14 cellular contexts compared by ENCODE assay signal in genomic region chr12:53496752-53497032, GRCh38. TPM values are rescaled to one million over a fixed set of nuclear protein-coding genes. Genes with fewer than 3 reads are reported as not detected.
A peak's percentile ranks its signal among the peaks of the same experiment; 100 is the strongest.
DNase-seq lines count a peak whose midpoint lies in the region; ATAC-seq and TF ChIP-seq lines count a peak whose summit lies in the region.
"Had no signal": no experiment of that assay in that cellular context is flagged by ENCODE, and none has a peak within 500 bp of the region (broad histone marks: within the 10 kb centered on the region; RNA-seq: fewer than 3 reads in every experiment).

No MANE protein-coding gene starts in this region.

- TF ChIP-seq EP300 in neural cell (conservative IDR thresholded peaks at IDR 0.05; ENCODE audit: poor library complexity, severe bottlenecking), result no peak

- no peaks in the 10 kb centered on the region for H3K9me2 ChIP-seq in neural cell (ENCODE audit: insufficient read depth, low read length)

- no peak for TF ChIP-seq POLR2A in uterus (IDR thresholded peaks at IDR 0.05)

- H3K27ac Mint-ChIP-seq in endothelial cell (ENCODE audit: unreplicated experiment), result no peak overlapping the region
- H3K27ac Mint-ChIP-seq: activated CD4-positive, alpha-beta T cell treated with anti-CD3 and anti-CD28 coated beads, Interleukin-2, amount 10 ng/mL, durations not matched to agents 24 days and 14 days; activated T-helper 1 cell treated with anti-CD3 and anti-CD28 coated beads, Interleukin-12 subunit alpha, Interleukin-12 subunit beta, Interleukin-2, Interleukin-4 antibody, amounts not matched to agents 30 ng/mL and 10 ng/mL and 1 ng/mL, durations not matched to agents 14 hours and 24 hours and 36 hours had no signal

- peak overlapping the region; percentile 42 for H3K4me3 Mint-ChIP-seq in endothelial cell (ENCODE audit: unreplicated experiment)
- H3K4me3 Mint-ChIP-seq: activated CD4-positive, alpha-beta T cell treated with anti-CD3 and anti-CD28 coated beads, Interleukin-2, amount 10 ng/mL, durations not matched to agents 24 days and 14 days had no signal

- H3K9me3 ChIP-seq in left ventricle myocardium inferior (replicated peaks), result no peaks in the 10 kb centered on the region
- no peaks in the 10 kb centered on the region for H3K9me3 ChIP-seq in neural cell (ENCODE audit: low read length)
- H3K9me3 ChIP-seq in uterus, result no peaks in the 10 kb centered on the region
- H3K9me3 ChIP-seq: MG63 had no signal

- H3K4me1 Mint-ChIP-seq in endothelial cell (ENCODE audit: unreplicated experiment), result peaks cover 47% of the 10 kb centered on the region

- H3K27me3 ChIP-seq in left ventricle myocardium inferior (ENCODE audit: low read depth) (no peaks in the 10 kb centered on the region), neural cell (ENCODE audit: insufficient read depth, low read depth, low read length) (no peaks in the 10 kb centered on the region), uterus (no peaks in the 10 kb centered on the region)
- H3K27me3 ChIP-seq: MG63 had no signal

- no peak for ATAC-seq in left cardiac atrium
- ATAC-seq in HG03469 (IDR thresholded peaks at IDR 0.05; ENCODE audit: unreplicated experiment), result no peak

- peaks cover 69% of the 10 kb centered on the region for H3K4me1 ChIP-seq in left ventricle myocardium inferior
- H3K4me1 ChIP-seq in uterus, result peaks cover 0 to 5% of the 10 kb centered on the region in 2 donors

- H3K9me3 Mint-ChIP-seq in endothelial cell (ENCODE audit: unreplicated experiment), result no peaks in the 10 kb centered on the region
- H3K9me3 Mint-ChIP-seq: activated CD4-positive, alpha-beta T cell treated with anti-CD3 and anti-CD28 coated beads, Interleukin-2, amount 10 ng/mL, durations not matched to agents 24 days and 14 days; activated T-helper 1 cell treated with anti-CD3 and anti-CD28 coated beads, Interleukin-12 subunit alpha, Interleukin-12 subunit beta, Interleukin-2, Interleukin-4 antibody, amounts not matched to agents 30 ng/mL and 10 ng/mL and 1 ng/mL, durations not matched to agents 14 hours and 24 hours and 36 hours had no signal

- H3K27ac ChIP-seq in left ventricle myocardium inferior (replicated peaks), result peak overlapping the region; percentile 51
- no peak overlapping the region for H3K27ac ChIP-seq in neural cell (ENCODE audit: low read length)
- H3K27ac ChIP-seq in uterus, result peak overlapping the region; percentile 65 to 96
- H3K27ac ChIP-seq: HL-60 had no signal

- peak overlapping the region; percentile 6 for H3K4me3 ChIP-seq in left ventricle myocardium inferior
- H3K4me3 ChIP-seq in neural cell (ENCODE audit: low read length), result peak overlapping the region; percentile 71
- no peak overlapping the region for H3K4me3 ChIP-seq in uterus
- H3K4me3 ChIP-seq: MG63 had no signal

- H3F3A ChIP-seq in neural cell (ENCODE audit: insufficient read depth, low read length, poor library complexity, severe bottlenecking), result peaks cover 11% of the 10 kb centered on the region

- peaks cover 6% of the 10 kb centered on the region for H3K36me3 Mint-ChIP-seq in endothelial cell (ENCODE audit: low read depth, unreplicated experiment)

- no peak overlapping the region for H2AFZ ChIP-seq in neural cell (ENCODE audit: low read depth, low read length)

- H3K36me3 ChIP-seq in left ventricle myocardium inferior (no peaks in the 10 kb centered on the region), neural cell (ENCODE audit: insufficient read depth, low read length) (peaks cover 3% of the 10 kb centered on the region), uterus (no peaks in the 10 kb centered on the region)
- H3K36me3 ChIP-seq: MG63 had no signal

- DNase-seq in left ventricle myocardium inferior (no peak), left cardiac atrium (no peak), endothelial cell (ENCODE audit: low spot score) (no peak), uterus (no peak), NCI-H446 (lab: John Stamatoyannopoulos, UW) (no peak)
- no peak for DNase-seq in stimulated activated CD4-positive, alpha-beta T cell treated with anti-CD3 and anti-CD28 coated beads, Interleukin-4, amount 100 ng/mL, for 4 hours
- DNase-seq: activated CD4-positive, alpha-beta T cell treated with anti-CD3 and anti-CD28 coated beads, Interleukin-2, amount 10 ng/mL, durations not matched to agents 24 days and 14 days; T-helper 2 cell had no signal

- H3K9ac ChIP-seq in neural cell (ENCODE audit: low read length), result no peak overlapping the region

- peaks cover 24% of the 10 kb centered on the region for H3K27me3 Mint-ChIP-seq in endothelial cell (ENCODE audit: unreplicated experiment)
- H3K27me3 Mint-ChIP-seq: activated CD4-positive, alpha-beta T cell treated with anti-CD3 and anti-CD28 coated beads, Interleukin-2, amount 10 ng/mL, durations not matched to agents 24 days and 14 days had no signal

- TF ChIP-seq CTCF in left ventricle myocardium inferior (IDR thresholded peaks at IDR 0.05; ENCODE audit: borderline replicate concordance), result no peak
- TF ChIP-seq CTCF in endothelial cell (IDR thresholded peaks at IDR 0.05; ENCODE audit: unreplicated experiment), result no peak
- no peak for TF ChIP-seq CTCF in neural cell (IDR thresholded peaks at IDR 0.05; ENCODE audit: poor library complexity, severe bottlenecking)
- no peak for TF ChIP-seq CTCF in uterus (IDR thresholded peaks at IDR 0.05)

- H3K4me2 ChIP-seq in neural cell (ENCODE audit: low read length), result no peak overlapping the region

- no peaks in the 10 kb centered on the region for H4K20me1 ChIP-seq in neural cell (ENCODE audit: insufficient read depth)

- H3K79me2 ChIP-seq in neural cell (replicated peaks; ENCODE audit: insufficient read depth, low read length), result peaks cover 53% of the 10 kb centered on the region

- TF ChIP-seq RAD21 in neural cell (conservative IDR thresholded peaks at IDR 0.05), result no peak

- intact Hi-C loops in left ventricle myocardium inferior (cut with micrococcal nuclease), result no loop called here
- intact Hi-C loops in left cardiac atrium (cut with DNase I), result no loop called here
- intact Hi-C loops in uterus (cut with DNase I; ENCODE audit: low total_unique reads), result no loop called here

TF ChIP-seq in neural cell, 6 proteins besides CTCF, POLR2A, EP300 and RAD21:
- TF ChIP-seq SMC3 (conservative IDR thresholded peaks at IDR 0.05; ENCODE audit: poor library complexity) (no peak), POLR2AphosphoS5 (IDR thresholded peaks at IDR 0.05) (no peak), MXI1 (conservative IDR thresholded peaks at IDR 0.05; ENCODE audit: poor library complexity, severe bottlenecking) (no peak), REST (IDR thresholded peaks at IDR 0.05; ENCODE audit: borderline replicate concordance) (no peak), EZH2 (IDR thresholded peaks at IDR 0.05; ENCODE audit: borderline replicate concordance, insufficient read depth, low read length, poor library complexity, severe bottlenecking) (no peak), TAF1 (IDR thresholded peaks at IDR 0.05; ENCODE audit: low read depth) (no peak)

RNA-seq across cellular contexts. Expression of gene MAP3K12, which starts 2.6 kb away (rescaled TPM):
- total RNA-seq in left ventricle myocardium inferior, result 4.8 TPM
- 1 to 10 TPM; 9.1 to 9.7 TPM for total RNA-seq in left cardiac atrium
- 20.9 TPM for total RNA-seq in endothelial cell (ENCODE audit: unreplicated experiment)
- polyA plus RNA-seq in neural cell, result 82.0 and 87.0 TPM in 2 replicates
- polyA minus RNA-seq in neural cell, result 76.3 and 78.4 TPM in 2 replicates
- 10 to 100 TPM; 13.8 to 65.8 (median 34.7) TPM for total RNA-seq in uterus

RNA-seq across cellular contexts. Expression of gene TARBP2, which starts 4.4 kb away (rescaled TPM):
- total RNA-seq in left ventricle myocardium inferior (12.9 TPM), left cardiac atrium (10 to 100 TPM; 12.5 to 15.3 TPM), endothelial cell (ENCODE audit: unreplicated experiment) (45.3 TPM), uterus (10 to 100 TPM in 3 of 4 donors, 1 to 10 TPM in 1; 6.7 to 33.2 (median 19.0) TPM)
- polyA plus RNA-seq in neural cell, result 135 and 162 TPM in 2 replicates
- 54.4 and 60.6 TPM in 2 replicates for polyA minus RNA-seq in neural cell

RNA-seq across cellular contexts. Expression of gene NPFF, which starts 10.6 kb away (rescaled TPM):
- total RNA-seq in left ventricle myocardium inferior (not detected), left cardiac atrium (not detected), endothelial cell (ENCODE audit: unreplicated experiment) (not detected), uterus (not detected)
- polyA plus RNA-seq in neural cell, result not detected in 2 replicates
- polyA minus RNA-seq in neural cell, result not detected in 2 replicates
- total RNA-seq: activated CD4-positive, alpha-beta T cell treated with anti-CD3 and anti-CD28 coated beads, Interleukin-2, amount 10 ng/mL, durations not matched to agents 24 days and 14 days; activated T-helper 1 cell treated with anti-CD3 and anti-CD28 coated beads, Interleukin-12 subunit alpha, Interleukin-12 subunit beta, Interleukin-2, Interleukin-4 antibody, amounts not matched to agents 30 ng/mL and 10 ng/mL and 1 ng/mL, durations not matched to agents 14 hours and 24 hours and 36 hours; myocyte had no signal

RNA-seq across cellular contexts. Expression of gene PCBP2, which starts 44.8 kb away (rescaled TPM):
- total RNA-seq in left ventricle myocardium inferior (530 TPM), left cardiac atrium (100 to 1,000 TPM; 504 to 545 TPM), endothelial cell (ENCODE audit: unreplicated experiment) (1,084 TPM), uterus (100 to 1,000 TPM; 364 to 929 (median 383) TPM)
- polyA plus RNA-seq in neural cell, result 242 and 261 TPM in 2 replicates
- 275 and 404 TPM in 2 replicates for polyA minus RNA-seq in neural cell

RNA-seq across cellular contexts. Expression of gene PRR13, which starts 55.2 kb away (rescaled TPM):
- 53.1 TPM for total RNA-seq in left ventricle myocardium inferior
- total RNA-seq in left cardiac atrium, result 10 to 100 TPM; 73.5 to 90.2 TPM
- 131 TPM for total RNA-seq in endothelial cell (ENCODE audit: unreplicated experiment)
- 6.4 and 11.2 TPM in 2 replicates for polyA plus RNA-seq in neural cell
- polyA minus RNA-seq in neural cell, result 4.6 and 5.3 TPM in 2 replicates
- total RNA-seq in uterus, result 10 to 100 TPM in 3 of 4 donors, 1 to 10 TPM in 1; 2.6 to 88.2 (median 20.1) TPM

Comparison
In these comparisons a context has a peak if more than half of its experiments do, and no peak if none do; other contexts are left out.
1. H3K4me3 ChIP-seq: peak in left ventricle myocardium inferior (single experiment) and neural cell (single experiment); none in uterus (0 of 2).